ENCODE assay signal across 15 cellular contexts in the genomic region with DNA sequence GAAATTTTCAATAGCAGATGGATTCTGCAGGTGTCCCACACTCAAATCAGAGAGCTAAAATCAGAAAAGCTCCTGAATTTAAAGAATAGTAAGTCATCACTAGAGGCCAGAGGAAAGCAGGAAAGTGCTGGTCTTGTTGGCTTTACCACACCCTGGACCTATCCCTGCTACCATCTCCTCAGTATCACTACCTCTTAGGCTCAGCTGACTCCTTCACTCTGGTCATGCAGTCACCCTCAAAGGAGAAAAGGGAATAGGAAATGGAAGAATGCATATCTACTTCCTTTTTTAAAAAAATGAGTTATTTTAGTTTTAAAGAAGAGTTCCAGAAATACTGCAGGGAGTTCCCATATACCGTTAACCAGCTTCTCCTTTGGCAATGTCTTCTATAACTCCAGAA.
"Had no signal": no experiment of that assay in that cellular context is flagged by ENCODE, and none has a peak within 500 bp of the region (broad histone marks: within the 10 kb centered on the region; RNA-seq: fewer than 3 reads in every experiment).

No MANE protein-coding gene starts in this region.

- H3K36me3 Mint-ChIP-seq: activated CD4-positive, alpha-beta memory T cell treated with anti-CD3 and anti-CD28 coated beads for 36 hours; activated CD8-positive, alpha-beta memory T cell treated with anti-CD3 and anti-CD28 coated beads, Interleukin-2, amount 10 ng/mL, durations not matched to agents 7 days and 5 days; activated naive CD8-positive, alpha-beta T cell treated with anti-CD3 and anti-CD28 coated beads for 36 hours; naive thymus-derived CD8-positive, alpha-beta T cell had no signal

- H3K4me1 ChIP-seq: gastrocnemius medialis, sigmoid colon had no signal

- ATAC-seq: activated CD8-positive, alpha-beta memory T cell treated with anti-CD3 and anti-CD28 coated beads, Interleukin-2, amount 10 ng/mL, durations not matched to agents 7 days and 5 days; esophagus mucosa; gastrocnemius medialis; naive thymus-derived CD8-positive, alpha-beta T cell had no signal

- DNase-seq: activated B cell treated with CpG ODN at 0.5 μM for 24 hours; activated CD4-positive, alpha-beta memory T cell treated with anti-CD3 and anti-CD28 coated beads for 36 hours; activated CD4-positive, alpha-beta T cell treated with anti-CD3 and anti-CD28 coated beads for 4 hours; activated CD8-positive, alpha-beta memory T cell treated with anti-CD3 and anti-CD28 coated beads, Interleukin-2, amount 10 ng/mL, durations not matched to agents 7 days and 5 days; activated naive CD8-positive, alpha-beta T cell treated with anti-CD3 and anti-CD28 coated beads for 36 hours; amniotic stem cell; effector CD8-positive, alpha-beta T cell; gastrocnemius medialis; head of caudate nucleus; mesendoderm; naive thymus-derived CD8-positive, alpha-beta T cell; sigmoid colon; stimulated activated naive CD4-positive, alpha-beta T cell had no signal

- H3K4me3 ChIP-seq: gastrocnemius medialis, sigmoid colon had no signal

- H3K9me3 Mint-ChIP-seq: activated B cell treated with CpG ODN at 0.5 μM for 24 hours; activated naive CD8-positive, alpha-beta T cell treated with anti-CD3 and anti-CD28 coated beads for 36 hours had no signal

- H3K27ac Mint-ChIP-seq: activated B cell treated with CpG ODN at 0.5 μM for 24 hours; activated CD4-positive, alpha-beta memory T cell treated with anti-CD3 and anti-CD28 coated beads for 36 hours; activated CD8-positive, alpha-beta memory T cell treated with anti-CD3 and anti-CD28 coated beads, Interleukin-2, amount 10 ng/mL, durations not matched to agents 7 days and 5 days; activated naive CD8-positive, alpha-beta T cell treated with anti-CD3 and anti-CD28 coated beads for 36 hours; dendritic cell treated with granulocyte-macrophage colony-stimulating factor and Interleukin-4, amounts not matched to agents 40 ng/mL and 50 ng/mL, for 4 days; naive thymus-derived CD8-positive, alpha-beta T cell had no signal

- H3K36me3 ChIP-seq: gastrocnemius medialis, sigmoid colon had no signal

- H3K9me3 ChIP-seq: gastrocnemius medialis, sigmoid colon had no signal
